ENCODE assay signal across 35 cellular contexts in genomic region chr10:86715156-86715795, GRCh38. TPM values are rescaled to one million over a fixed set of nuclear protein-coding genes. Genes with fewer than 3 reads are reported as not detected.
A peak's percentile ranks its signal among the peaks of the same experiment; 100 is the strongest.
DNase-seq lines count a peak whose midpoint lies in the region; ATAC-seq, FAIRE-seq and TF ChIP-seq lines count a peak whose summit lies in the region.
"Had no signal": no experiment of that assay in that cellular context is flagged by ENCODE, and none has a peak within 500 bp of the region (broad histone marks: within the 10 kb centered on the region; RNA-seq: fewer than 3 reads in every experiment).

No MANE protein-coding gene starts in this region.

- H3K9me3 Mint-ChIP-seq in naive thymus-derived CD4-positive, alpha-beta T cell: no peaks in the 10 kb centered on the region
- H3K9me3 Mint-ChIP-seq in activated naive CD8-positive, alpha-beta T cell treated with anti-CD3 and anti-CD28 coated beads, Interleukin-2, amount 50 U/mL, for 24 hours: no peaks in the 10 kb centered on the region
- H3K9me3 Mint-ChIP-seq: activated naive CD8-positive, alpha-beta T cell treated with anti-CD3 and anti-CD28 coated beads, Interleukin-2, amount 10 ng/mL, durations not matched to agents 7 days and 5 days; activated T-helper 2 cell treated with anti-CD3 and anti-CD28 coated beads, Interferon-gamma antibody, Interleukin-2, Interleukin-4, amounts not matched to agents 10 μg/mL and 5 μg/mL and 100 μg/mL, durations not matched to agents 14 hours and 24 hours and 36 hours; naive thymus-derived CD8-positive, alpha-beta T cell had no signal

- H3K4ac ChIP-seq in mesenchymal stem cell (ENCODE audit: low read depth in 1 of 2, low read length in 2 of 2): peak overlapping the region in 1 of 2 experiments; percentile 9

- no peak overlapping the region for H3K4me2 ChIP-seq in mesenchymal stem cell (ENCODE audit: low read length, poor library complexity, severe bottlenecking)
- H3K4me2 ChIP-seq: smooth muscle cell had no signal

- H3K4me1 ChIP-seq in mesenchymal stem cell (ENCODE audit: control insufficient read depth, insufficient read depth, low read depth, low read length) (peaks cover 10% of the 10 kb centered on the region), sigmoid colon (peaks cover 0 to 19% (median 18%) of the 10 kb centered on the region in 4 donors)
- peaks cover 5 to 9% of the 10 kb centered on the region in 2 donors for H3K4me1 ChIP-seq in naive thymus-derived CD4-positive, alpha-beta T cell (ENCODE audit: control insufficient read depth in 2 of 2, insufficient read depth in 2 of 2, low read length in 2 of 2)
- H3K4me1 ChIP-seq: SJCRH30, uterus had no signal

- intact Hi-C loops in sigmoid colon (cut with DNase I): no loop called here
- intact Hi-C loops in naive thymus-derived CD4-positive, alpha-beta T cell (cut with micrococcal nuclease): no loop called here

- 91% methylated on average over 5 of the region's 6 CpGs for WGBS in mesenchymal stem cell
- 76 to 86% methylated on average over 6 of the region's 6 CpGs for WGBS in sigmoid colon, 2 donors

- no peak overlapping the region for H3K27ac Mint-ChIP-seq in naive thymus-derived CD4-positive, alpha-beta T cell
- no peak overlapping the region for H3K27ac Mint-ChIP-seq in activated naive CD8-positive, alpha-beta T cell treated with anti-CD3 and anti-CD28 coated beads, Interleukin-2, amount 50 U/mL, for 24 hours
- H3K27ac Mint-ChIP-seq: activated naive CD8-positive, alpha-beta T cell treated with anti-CD3 and anti-CD28 coated beads, Interleukin-2, amount 10 ng/mL, durations not matched to agents 7 days and 5 days; activated T-helper 2 cell treated with anti-CD3 and anti-CD28 coated beads, Interferon-gamma antibody, Interleukin-2, Interleukin-4, amounts not matched to agents 10 μg/mL and 5 μg/mL and 100 μg/mL, durations not matched to agents 14 hours and 24 hours and 36 hours; B cell had no signal

- POLR2A ChIA-PET in naive thymus-derived CD4-positive, alpha-beta T cell (lab: Charles Lee): no interaction called here

- H3K4me3 Mint-ChIP-seq in naive thymus-derived CD4-positive, alpha-beta T cell: no peak overlapping the region
- H3K4me3 Mint-ChIP-seq in activated naive CD8-positive, alpha-beta T cell treated with anti-CD3 and anti-CD28 coated beads, Interleukin-2, amount 50 U/mL, for 24 hours: no peak overlapping the region
- H3K4me3 Mint-ChIP-seq: activated naive CD8-positive, alpha-beta T cell treated with anti-CD3 and anti-CD28 coated beads, Interleukin-2, amount 10 ng/mL, durations not matched to agents 7 days and 5 days; B cell; naive thymus-derived CD8-positive, alpha-beta T cell had no signal

- TF ChIP-seq EP300 in sigmoid colon (IDR thresholded peaks at IDR 0.05): no peak

- H3K79me1 ChIP-seq in mesenchymal stem cell (replicated peaks; ENCODE audit: low read length, poor library complexity, severe bottlenecking): peaks cover 8% of the 10 kb centered on the region

- peak overlapping the region in 1 of 2 experiments; percentile 23 for H3K14ac ChIP-seq in mesenchymal stem cell (ENCODE audit: low read length in 2 of 2)

- H3K27me3 ChIP-seq in mesenchymal stem cell (ENCODE audit: control insufficient read depth in 1 of 2, insufficient read depth in 1 of 2, low read length in 2 of 2) (no peaks in the 10 kb centered on the region), sigmoid colon (no peaks in the 10 kb centered on the region)
- no peaks in the 10 kb centered on the region for H3K27me3 ChIP-seq in naive thymus-derived CD4-positive, alpha-beta T cell (ENCODE audit: control insufficient read depth in 2 of 2, insufficient read depth in 2 of 2, low read length in 2 of 2)
- H3K27me3 ChIP-seq: SJCRH30, testis, uterus had no signal

- peak overlapping the region; percentile 43 for H4K8ac ChIP-seq in mesenchymal stem cell (ENCODE audit: low read length)

- H3K18ac ChIP-seq in mesenchymal stem cell (ENCODE audit: low read depth in 1 of 2, low read length in 2 of 2): no peak overlapping the region

- H3K23ac ChIP-seq in mesenchymal stem cell (ENCODE audit: low read length in 2 of 2): no peak overlapping the region

- in situ Hi-C loops in KBM-7 (cut with MboI; ENCODE audit: low pct_unique_long_range_greater_than_20kb, low sequenced_read_pairs): loop anchor here (25.0 kb wide), 1 partner anchor 172 kb away; no protein-coding TSS in a partner anchor

- no peak overlapping the region for H2BK120ac ChIP-seq in mesenchymal stem cell (ENCODE audit: low read depth, low read length)

- no peak overlapping the region for H2BK15ac ChIP-seq in mesenchymal stem cell (ENCODE audit: low read depth, poor library complexity, severe bottlenecking)

- peaks cover 0 to 13% (median 8%) of the 10 kb centered on the region in 7 donors for H3K4me1 Mint-ChIP-seq in naive thymus-derived CD4-positive, alpha-beta T cell
- peaks cover 10% of the 10 kb centered on the region for H3K4me1 Mint-ChIP-seq in activated naive CD8-positive, alpha-beta T cell treated with anti-CD3 and anti-CD28 coated beads, Interleukin-2, amount 50 U/mL, for 24 hours

- no peak for DNase-seq in GM12891 (ENCODE audit: insufficient read length, low spot score)
- peak; percentile 30 for DNase-seq in KBM-7
- DNase-seq in mesenchymal stem cell: no peak
- DNase-seq in sigmoid colon: peak; percentile 63
- DNase-seq in naive thymus-derived CD4-positive, alpha-beta T cell: no peak
- DNase-seq in activated naive CD8-positive, alpha-beta T cell treated with anti-CD3 and anti-CD28 coated beads, Interleukin-2, amount 50 U/mL, for 24 hours: no peak
- no peak for DNase-seq in NCI-H1092 (lab: John Stamatoyannopoulos, UW)
- DNase-seq: ACHN; activated CD4-positive, alpha-beta T cell treated with anti-CD3 and anti-CD28 coated beads for 4 hours; activated naive CD8-positive, alpha-beta T cell treated with anti-CD3 and anti-CD28 coated beads, Interleukin-2, amount 10 ng/mL, durations not matched to agents 7 days and 5 days; caudate nucleus; cortex of kidney; DMS 273 treated with DMSO at 0.1 percent for 48 hours; effector memory CD4-positive, alpha-beta T cell; left ventricle myocardium superior; midbrain; naive thymus-derived CD8-positive, alpha-beta T cell; NCI-H1930; NCI-H2171 treated with DMSO at 0.1 percent for 48 hours; NCI-H510A treated with DMSO at 0.1 percent for 48 hours; SJCRH30; stimulated activated CD4-positive, alpha-beta T cell treated with anti-CD3 and anti-CD28 coated beads, Interleukin-1b, Interleukin-23, amount 100 ng/mL, for 48 hours; stimulated activated naive CD4-positive, alpha-beta T cell treated with Interleukin-2 at 50 U/mL for 16 hours; T1000; testis; uterus had no signal

- peak; percentile 52 for FAIRE-seq in GM12891 (lab: Jason Lieb, UNC)
- FAIRE-seq: astrocyte, GM12892, HTR-8/SVneo had no signal

- no peak overlapping the region for H4K91ac ChIP-seq in mesenchymal stem cell (ENCODE audit: low read length)

- no peak overlapping the region for H2AFZ ChIP-seq in mesenchymal stem cell (ENCODE audit: low read depth, low read length)

- peak overlapping the region in 1 of 2 experiments; percentile 10 for H2BK12ac ChIP-seq in mesenchymal stem cell (ENCODE audit: low read length in 2 of 2)

- no peak overlapping the region for H2BK5ac ChIP-seq in mesenchymal stem cell (ENCODE audit: low read depth, low read length, poor library complexity, severe bottlenecking)

- TF ChIP-seq POLR2A in GM12891 (IDR thresholded peaks at IDR 0.05; ENCODE audit: low read depth, low read length) (no peak), sigmoid colon (IDR thresholded peaks at IDR 0.05) (no peak)

- peaks cover 0 to 4% (median 0%) of the 10 kb centered on the region in 5 donors for H3K27me3 Mint-ChIP-seq in naive thymus-derived CD4-positive, alpha-beta T cell
- H3K27me3 Mint-ChIP-seq in activated naive CD8-positive, alpha-beta T cell treated with anti-CD3 and anti-CD28 coated beads, Interleukin-2, amount 50 U/mL, for 24 hours: no peaks in the 10 kb centered on the region

- no peaks in the 10 kb centered on the region for H3K9me3 ChIP-seq in mesenchymal stem cell (ENCODE audit: control insufficient read depth, low read length)
- no peaks in the 10 kb centered on the region for H3K9me3 ChIP-seq in sigmoid colon
- no peaks in the 10 kb centered on the region for H3K9me3 ChIP-seq in naive thymus-derived CD4-positive, alpha-beta T cell (ENCODE audit: control insufficient read depth in 2 of 3, low read length in 3 of 3)
- H3K9me3 ChIP-seq: SJCRH30, testis, uterus had no signal

- no peak overlapping the region for H3K9ac ChIP-seq in mesenchymal stem cell (ENCODE audit: low read length)

- no peak overlapping the region for H3K4me3 ChIP-seq in mesenchymal stem cell (ENCODE audit: insufficient read depth in 1 of 2, low read depth in 1 of 2, low read length in 2 of 2)
- H3K4me3 ChIP-seq in sigmoid colon: no peak overlapping the region
- H3K4me3 ChIP-seq in naive thymus-derived CD4-positive, alpha-beta T cell (ENCODE audit: low read length): no peak overlapping the region
- H3K4me3 ChIP-seq: SJCRH30, smooth muscle cell, testis, uterus had no signal

- no peak for TF ChIP-seq CTCF in sigmoid colon (IDR thresholded peaks at IDR 0.05)

- no peak overlapping the region for H2AK5ac ChIP-seq in mesenchymal stem cell (ENCODE audit: low read length, severe bottlenecking)

- H3K27ac ChIP-seq in mesenchymal stem cell (ENCODE audit: low read length, poor library complexity, severe bottlenecking): no peak overlapping the region
- peak overlapping the region in 3 of 4 donors; percentile 40 to 99 (median 46) for H3K27ac ChIP-seq in sigmoid colon
- H3K27ac ChIP-seq in naive thymus-derived CD4-positive, alpha-beta T cell (ENCODE audit: low read depth, low read length): no peak overlapping the region
- H3K27ac ChIP-seq: SJCRH30, testis, uterus, VCaP had no signal

- no peak for ATAC-seq in naive thymus-derived CD4-positive, alpha-beta T cell
- no peak for ATAC-seq in activated naive CD8-positive, alpha-beta T cell treated with anti-CD3 and anti-CD28 coated beads, Interleukin-2, amount 50 U/mL, for 24 hours
- ATAC-seq: naive thymus-derived CD8-positive, alpha-beta T cell had no signal

- CTCF ChIA-PET in naive thymus-derived CD4-positive, alpha-beta T cell (lab: Charles Lee): interaction anchor here (0.9 kb wide), 1 partner anchor 1874 kb away, joined by 3 read pairs; no protein-coding TSS in a partner anchor

- no peaks in the 10 kb centered on the region for H3K36me3 ChIP-seq in mesenchymal stem cell (ENCODE audit: control insufficient read depth in 1 of 2, insufficient read depth in 2 of 2, low read depth in 1 of 2, low read length in 2 of 2)
- peaks cover 0 to 16% (median 8%) of the 10 kb centered on the region in 4 donors for H3K36me3 ChIP-seq in sigmoid colon
- no peaks in the 10 kb centered on the region for H3K36me3 ChIP-seq in naive thymus-derived CD4-positive, alpha-beta T cell (ENCODE audit: control insufficient read depth in 2 of 3, insufficient read depth in 3 of 3, low read length in 3 of 3)
- H3K36me3 ChIP-seq: SJCRH30, uterus had no signal

- H3K36me3 Mint-ChIP-seq in naive thymus-derived CD4-positive, alpha-beta T cell: no peaks in the 10 kb centered on the region
- H3K36me3 Mint-ChIP-seq in activated naive CD8-positive, alpha-beta T cell treated with anti-CD3 and anti-CD28 coated beads, Interleukin-2, amount 50 U/mL, for 24 hours (ENCODE audit: low read depth): no peaks in the 10 kb centered on the region
- H3K36me3 Mint-ChIP-seq: activated naive CD8-positive, alpha-beta T cell treated with anti-CD3 and anti-CD28 coated beads, Interleukin-2, amount 10 ng/mL, durations not matched to agents 7 days and 5 days; naive thymus-derived CD8-positive, alpha-beta T cell had no signal

RNA-seq across cellular contexts. Expression of gene BMPR1A, which starts 41.1 kb away (rescaled TPM):
- 10.4 TPM for polyA plus RNA-seq in GM12891 (2012; ENCODE audit: low read depth, missing spikeins)
- 33.1 TPM for polyA plus RNA-seq in mesenchymal stem cell (2013, experiment 1 of 2)
- 34.7 TPM for polyA plus RNA-seq in mesenchymal stem cell (2013, experiment 2 of 2)
- total RNA-seq in sigmoid colon: 100 to 1,000 TPM in 3 of 4 donors, 10 to 100 TPM in 1; 84.2 to 145 (median 120) TPM
- 10 to 100 TPM in 1 of 3 donors, 1 to 10 TPM in 2; 5.5 to 16.1 (median 7.8) TPM for polyA plus RNA-seq in sigmoid colon
- 10 to 100 TPM in 2 of 5 experiments, 1 to 10 TPM in 3; 4.3 to 11.3 (median 8.9) TPM for total RNA-seq in naive thymus-derived CD4-positive, alpha-beta T cell
- 1 to 10 TPM; 2.1 to 3.0 TPM for polyA plus RNA-seq in naive thymus-derived CD4-positive, alpha-beta T cell

RNA-seq across cellular contexts. Expression of gene LDB3, which starts 47.0 kb away (rescaled TPM):
- 0.12 TPM for polyA plus RNA-seq in GM12891 (2012; ENCODE audit: low read depth, missing spikeins)
- 0.03 TPM for polyA plus RNA-seq in mesenchymal stem cell (2013, experiment 1 of 2)
- polyA plus RNA-seq in mesenchymal stem cell (2013, experiment 2 of 2): 0.03 TPM
- total RNA-seq in sigmoid colon: 10 to 100 TPM; 13.2 to 42.1 (median 22.4) TPM
- polyA plus RNA-seq in sigmoid colon: 1 to 10 TPM; 1.2 to 1.9 (median 1.8) TPM
- under 1 TPM in 2 of 5 experiments, not detected in 3; 0.13 to 0.32 TPM for total RNA-seq in naive thymus-derived CD4-positive, alpha-beta T cell
- polyA plus RNA-seq in naive thymus-derived CD4-positive, alpha-beta T cell: not detected
- total RNA-seq: activated naive CD8-positive, alpha-beta T cell treated with anti-CD3 and anti-CD28 coated beads, Interleukin-2, amount 10 ng/mL, durations not matched to agents 7 days and 5 days; activated T-helper 2 cell treated with anti-CD3 and anti-CD28 coated beads, Interferon-gamma antibody, Interleukin-2, Interleukin-4, amounts not matched to agents 10 μg/mL and 5 μg/mL and 100 μg/mL, durations not matched to agents 14 hours and 24 hours and 36 hours; epithelial cell of proximal tubule; RPMI7951 had no signal
- polyA plus RNA-seq: naive thymus-derived CD8-positive, alpha-beta T cell had no signal

Comparison
In these comparisons a context has a peak if more than half of its experiments do, and no peak if none do; other contexts are left out.
1. DNase-seq: peak in KBM-7 (single experiment) and sigmoid colon (single experiment); none in GM12891 (single experiment), mesenchymal stem cell (single experiment), naive thymus-derived CD4-positive, alpha-beta T cell (0 of 9), activated naive CD8-positive, alpha-beta T cell treated with anti-CD3 and anti-CD28 coated beads, Interleukin-2, amount 50 U/mL, for 24 hours (single experiment) and NCI-H1092 (single experiment).
2. H3K27ac ChIP-seq: peak in sigmoid colon (3 of 4); none in mesenchymal stem cell (single experiment) and naive thymus-derived CD4-positive, alpha-beta T cell (single experiment).
3. RNA of gene BMPR1A, which starts 41.1 kb away (total RNA-seq): 84.2 to 145 TPM in sigmoid colon; 4.3 to 11.3 TPM in naive thymus-derived CD4-positive, alpha-beta T cell; every median in the first group is over 4 times any median in the second.
4. RNA of gene LDB3, which starts 47.0 kb away (total RNA-seq): 13.2 to 42.1 TPM in sigmoid colon; 0.13 to 0.32 TPM in naive thymus-derived CD4-positive, alpha-beta T cell; every median in the first group is over 10 times any median in the second.